Comparison of ENCODE assay signal across 21 cellular contexts in the genomic region with DNA sequence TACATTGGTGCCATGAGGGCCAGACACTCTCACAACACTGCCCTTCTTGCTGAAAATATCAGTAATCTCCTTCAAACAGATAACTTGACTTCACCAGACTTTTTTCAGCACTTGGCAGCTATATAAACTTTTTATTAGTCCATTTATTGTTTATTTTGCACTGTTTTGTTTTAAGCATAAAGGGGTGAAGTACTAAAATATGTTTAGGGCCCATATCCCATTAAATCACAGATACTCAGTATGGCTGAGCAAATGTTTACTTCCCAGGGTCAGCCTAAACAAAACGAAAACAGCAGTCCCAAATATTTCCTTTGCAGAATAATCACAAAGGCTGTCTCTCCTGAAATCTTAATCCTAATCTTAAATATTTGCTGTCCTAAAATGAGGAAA.
DNase-seq lines count a peak whose midpoint lies in the region; ATAC-seq and TF ChIP-seq lines count a peak whose summit lies in the region.
"Had no signal": no experiment of that assay in that cellular context is flagged by ENCODE, and none has a peak within 500 bp of the region (broad histone marks: within the 10 kb centered on the region; RNA-seq: fewer than 3 reads in every experiment).

No MANE protein-coding gene starts in this region.

- H3K9ac ChIP-seq in adipocyte (ENCODE audit: low read length): peak overlapping the region; percentile 82
- H3K9ac ChIP-seq: BLaER1 treated with 17β-estradiol and CSF1 and Interleukin-3, amounts not matched to agents 10 nM and 100 nM had no signal

- intact Hi-C loops in right cardiac atrium (cut with DNase I) (loop anchor here in 1 of 4 donors (10.0 kb wide), 1 partner anchor 1007 kb away; the partner anchor contains the start of gene IGFBP3), left ventricle myocardium superior (cut with micrococcal nuclease) (no loop called here), uterus (cut with DNase I; ENCODE audit: low total_unique reads) (no loop called here)

- TF ChIP-seq CTCF in foreskin keratinocyte (conservative IDR thresholded peaks at IDR 0.05) (no peak), uterus (IDR thresholded peaks at IDR 0.05) (no peak)

- ATAC-seq in right cardiac atrium (no peak), left ventricle myocardium superior (no peak), foreskin keratinocyte (no peak), GM18520 (IDR thresholded peaks at IDR 0.05; ENCODE audit: unreplicated experiment) (no peak)

- no peaks in the 10 kb centered on the region for H3K36me3 ChIP-seq in adipocyte (ENCODE audit: control insufficient read depth, insufficient read depth, low read length, severe bottlenecking)
- no peaks in the 10 kb centered on the region for H3K36me3 ChIP-seq in uterus
- H3K36me3 ChIP-seq: BLaER1 treated with 17β-estradiol and CSF1 and Interleukin-3, amounts not matched to agents 10 nM and 100 nM; gastroesophageal sphincter; MG63; right lobe of liver; upper lobe of right lung had no signal

- DNase-seq in right cardiac atrium (no peak), left ventricle myocardium superior (no peak), adipocyte (ENCODE audit: low read depth) (no peak), foreskin keratinocyte (no peak), uterus (no peak), pons (ENCODE audit: low spot score) (no peak), NAMALWA (ENCODE audit: low spot score) (no peak)
- DNase-seq: activated CD4-positive, CD25-positive, alpha-beta regulatory T cell treated with anti-CD3 and anti-CD28 coated beads, Interleukin-2, amount 50 U/mL, for 72 hours; activated naive CD4-positive, alpha-beta T cell; activated T-cell treated with anti-CD3 and anti-CD28 coated beads, Interleukin-2, amount 50 U/mL, for 1 hour; naive B cell; NCI-H1417 treated with DMSO at 0.1 percent for 48 hours; NK-92 treated with Interleukin-12 subunit alpha and Interleukin-12 subunit beta, amount 100 ng/mL, for 24 hours; occipital lobe; upper lobe of right lung had no signal

- H3K9me3 ChIP-seq in right cardiac atrium (ENCODE audit: control insufficient read depth, low read length) (no peaks in the 10 kb centered on the region), adipocyte (ENCODE audit: control insufficient read depth, low read length) (no peaks in the 10 kb centered on the region), uterus (no peaks in the 10 kb centered on the region)
- H3K9me3 ChIP-seq: gastroesophageal sphincter, MG63, right lobe of liver, upper lobe of right lung had no signal

- peak overlapping the region; percentile 27 for H3K27ac ChIP-seq in right cardiac atrium (ENCODE audit: low read length)
- H3K27ac ChIP-seq in foreskin keratinocyte: peak overlapping the region; percentile 58
- peak overlapping the region; percentile 42 to 75 for H3K27ac ChIP-seq in uterus
- H3K27ac ChIP-seq: right lobe of liver, RWPE1 had no signal

- TF ChIP-seq POLR2A in uterus (IDR thresholded peaks at IDR 0.05): no peak

- H3K4me1 ChIP-seq in right cardiac atrium (ENCODE audit: control insufficient read depth, insufficient read depth, low read length) (no peaks in the 10 kb centered on the region), adipocyte (ENCODE audit: control insufficient read depth, insufficient read depth, low read length) (peaks cover 41% of the 10 kb centered on the region), foreskin keratinocyte (peaks cover 22% of the 10 kb centered on the region), uterus (peaks cover 0 to 4% of the 10 kb centered on the region in 2 donors)

- H3K27me3 ChIP-seq in right cardiac atrium (ENCODE audit: control insufficient read depth, insufficient read depth): no peaks in the 10 kb centered on the region
- H3K27me3 ChIP-seq in adipocyte (replicated peaks; ENCODE audit: control insufficient read depth, insufficient read depth, low read length): no peaks in the 10 kb centered on the region
- no peaks in the 10 kb centered on the region for H3K27me3 ChIP-seq in foreskin keratinocyte
- H3K27me3 ChIP-seq in uterus: no peaks in the 10 kb centered on the region
- H3K27me3 ChIP-seq: BLaER1 treated with 17β-estradiol and CSF1 and Interleukin-3, amounts not matched to agents 10 nM and 100 nM; gastroesophageal sphincter; MG63; right lobe of liver; upper lobe of right lung had no signal

- 19% methylated on average over 1 of the region's 1 CpG for WGBS in right cardiac atrium

- H3K4me3 ChIP-seq in right cardiac atrium (ENCODE audit: low read length) (no peak overlapping the region), adipocyte (ENCODE audit: low read length) (no peak overlapping the region), uterus (no peak overlapping the region)
- H3K4me3 ChIP-seq: BLaER1 treated with 17β-estradiol and CSF1 and Interleukin-3, amounts not matched to agents 10 nM and 100 nM; gastroesophageal sphincter; MG63; right lobe of liver; upper lobe of right lung had no signal
